Comparison of ENCODE assay signal across 12 cellular contexts in genomic region chr20:1373614-1374013, GRCh38. TPM values are rescaled to one million over a fixed set of nuclear protein-coding genes. Genes with fewer than 3 reads are reported as not detected.
DNase-seq lines count a peak whose midpoint lies in the region; ATAC-seq, FAIRE-seq and TF ChIP-seq lines count a peak whose summit lies in the region.
"Had no signal": no experiment of that assay in that cellular context is flagged by ENCODE, and none has a peak within 500 bp of the region (broad histone marks: within the 10 kb centered on the region; RNA-seq: fewer than 3 reads in every experiment).

No MANE protein-coding gene starts in this region.

- H3K36me3 ChIP-seq in ACC112 (ENCODE audit: insufficient read depth, low read length) (0 out of 2 replicates have a peak, but pooled peaks cover 9% of the 10 kb centered on the region), pancreas (peaks cover 0 to 7% (median 0%) of the 10 kb centered on the region in 3 donors)
- peaks cover 43% of the 10 kb centered on the region for H3K36me3 ChIP-seq in CD8-positive, alpha-beta T cell (ENCODE audit: insufficient read depth, low read length)

- H3K9me3 ChIP-seq in CD8-positive, alpha-beta T cell (ENCODE audit: low read length) = no peaks in the 10 kb centered on the region
- H3K9me3 ChIP-seq in pancreas = no peaks in the 10 kb centered on the region

- H3K79me2 ChIP-seq in ACC112 (ENCODE audit: control insufficient read depth, insufficient read depth, low read length, unreplicated experiment) = peaks cover 78% of the 10 kb centered on the region

- no peaks in the 10 kb centered on the region for H3K9me3 Mint-ChIP-seq in CD8-positive, alpha-beta T cell
- H3K9me3 Mint-ChIP-seq in naive thymus-derived CD8-positive, alpha-beta T cell = no peaks in the 10 kb centered on the region
- H3K9me3 Mint-ChIP-seq in WTC11 = no peaks in the 10 kb centered on the region
- H3K9me3 Mint-ChIP-seq: CD8-positive, alpha-beta memory T cell had no signal

- no peak overlapping the region for H3K4me3 Mint-ChIP-seq in CD8-positive, alpha-beta T cell
- peak overlapping the region in 2 of 10 donors; percentile 12 to 69 for H3K4me3 Mint-ChIP-seq in naive thymus-derived CD8-positive, alpha-beta T cell
- H3K4me3 Mint-ChIP-seq in WTC11 = no peak overlapping the region
- H3K4me3 Mint-ChIP-seq: CD8-positive, alpha-beta memory T cell had no signal

- H3K36me3 Mint-ChIP-seq in CD8-positive, alpha-beta T cell = peaks cover 91% of the 10 kb centered on the region
- H3K36me3 Mint-ChIP-seq in naive thymus-derived CD8-positive, alpha-beta T cell = peaks cover 0 to 72% (median 8%) of the 10 kb centered on the region in 3 donors
- H3K36me3 Mint-ChIP-seq in WTC11 = peaks cover 25% of the 10 kb centered on the region

- no peak for TF ChIP-seq CTCF in CD8-positive, alpha-beta T cell (IDR thresholded peaks at IDR 0.05)
- TF ChIP-seq CTCF in WTC11 (IDR thresholded peaks at IDR 0.05) = no peak
- no peak for TF ChIP-seq CTCF in pancreas (IDR thresholded peaks at IDR 0.05)

- ATAC-seq in CD8-positive, alpha-beta T cell = no peak
- no peak for ATAC-seq in naive thymus-derived CD8-positive, alpha-beta T cell
- ATAC-seq in WTC11 = no peak
- no peak for ATAC-seq in pancreas
- ATAC-seq in sciatic nerve = no peak

- intact Hi-C loops in CD8-positive, alpha-beta T cell (cut with DNase I, micrococcal nuclease) = no loop called here
- intact Hi-C loops in pancreas (cut with DNase I) = no loop called here
- intact Hi-C loops in sciatic nerve (cut with DNase I) = no loop called here

- no peak for DNase-seq in CD8-positive, alpha-beta T cell
- no peak for DNase-seq in epithelial cell of prostate (ENCODE audit: low read depth, low spot score)
- DNase-seq in naive thymus-derived CD8-positive, alpha-beta T cell = no peak
- no peak for DNase-seq in T1000 (lab: John Stamatoyannopoulos, UW)
- no peak for DNase-seq in WTC11 (ENCODE audit: low spot score)
- DNase-seq in pancreas = no peak
- DNase-seq in sciatic nerve (ENCODE audit: low spot score) = no peak
- DNase-seq: CD8-positive, alpha-beta memory T cell; NCI-H146; NCI-H526 treated with DMSO at 0.1 percent for 48 hours had no signal

- POLR2A ChIA-PET in CD8-positive, alpha-beta T cell (lab: Charles Lee) = no interaction called here
- POLR2A ChIA-PET in naive thymus-derived CD8-positive, alpha-beta T cell (lab: Charles Lee) = no interaction called here
- POLR2A ChIA-PET in WTC11 (lab: Charles Lee) = no interaction called here

- no peaks in the 10 kb centered on the region for H3K27me3 ChIP-seq in ACC112 (ENCODE audit: insufficient read depth, low read length)
- no peaks in the 10 kb centered on the region for H3K27me3 ChIP-seq in CD8-positive, alpha-beta T cell (ENCODE audit: insufficient read depth, low read length)
- no peaks in the 10 kb centered on the region for H3K27me3 ChIP-seq in pancreas

- H3K4me3 ChIP-seq in ACC112 (ENCODE audit: low read depth, low read length) (no peak overlapping the region), pancreas (no peak overlapping the region)
- no peak overlapping the region for H3K4me3 ChIP-seq in CD8-positive, alpha-beta T cell (ENCODE audit: low read depth, low read length)

- H3K4me1 Mint-ChIP-seq in CD8-positive, alpha-beta T cell (ENCODE audit: low read depth) = peaks cover 68% of the 10 kb centered on the region
- H3K4me1 Mint-ChIP-seq in naive thymus-derived CD8-positive, alpha-beta T cell = peaks cover 44 to 71% (median 66%) of the 10 kb centered on the region in 4 donors
- peaks cover 31% of the 10 kb centered on the region for H3K4me1 Mint-ChIP-seq in WTC11

- H3K4me1 ChIP-seq in ACC112 (ENCODE audit: control insufficient read depth, insufficient read depth, low read length, unreplicated experiment) (peaks cover 70% of the 10 kb centered on the region), pancreas (peaks cover 0 to 21% (median 12%) of the 10 kb centered on the region in 3 donors)
- peaks cover 38% of the 10 kb centered on the region for H3K4me1 ChIP-seq in CD8-positive, alpha-beta T cell (ENCODE audit: insufficient read depth, low read length)

- H3K27ac Mint-ChIP-seq in CD8-positive, alpha-beta T cell = peak overlapping the region; percentile 63
- H3K27ac Mint-ChIP-seq in naive thymus-derived CD8-positive, alpha-beta T cell = peak overlapping the region in 8 of 10 donors; percentile 3 to 86 (median 70)
- H3K27ac Mint-ChIP-seq in WTC11 = no peak overlapping the region

- CTCF ChIA-PET in CD8-positive, alpha-beta T cell (lab: Charles Lee) = interaction anchor here (0.8 kb wide), 1 partner anchor 48 kb away, joined by 3 read pairs; no protein-coding TSS in a partner anchor
- CTCF ChIA-PET in WTC11 (lab: Charles Lee) = interaction anchor here (1.2 kb wide), 1 partner anchor 18 kb away, joined by 3 read pairs; no protein-coding TSS in a partner anchor

- H3K27ac ChIP-seq in ACC112 (ENCODE audit: low read depth, low read length) (peak overlapping the region; percentile 36; the same call in 1 of the 2 replicates), epithelial cell of prostate (peak overlapping the region; percentile 38), pancreas (no peak overlapping the region)
- no peak overlapping the region for H3K27ac ChIP-seq in CD8-positive, alpha-beta T cell (ENCODE audit: low read depth, low read length)

- H3K27me3 Mint-ChIP-seq in CD8-positive, alpha-beta T cell (ENCODE audit: low read depth) = no peaks in the 10 kb centered on the region
- H3K27me3 Mint-ChIP-seq in naive thymus-derived CD8-positive, alpha-beta T cell = no peaks in the 10 kb centered on the region
- H3K27me3 Mint-ChIP-seq in WTC11 (ENCODE audit: low read depth) = no peaks in the 10 kb centered on the region
- H3K27me3 Mint-ChIP-seq: CD8-positive, alpha-beta memory T cell had no signal

- no peak overlapping the region for H2AFZ ChIP-seq in ACC112 (ENCODE audit: low read length, unreplicated experiment)

- WGBS in pancreas, 2 donors = 43 to 62% methylated on average over 4 of the region's 4 CpGs

- FAIRE-seq in pancreas (lab: Jason Lieb, UNC) = no peak
- FAIRE-seq: bronchial epithelial cell had no signal

TF ChIP-seq in WTC11, 78 proteins besides CTCF, POLR2A, EP300 and RAD21 (continues in another document):
- TF ChIP-seq, protein P1, sequence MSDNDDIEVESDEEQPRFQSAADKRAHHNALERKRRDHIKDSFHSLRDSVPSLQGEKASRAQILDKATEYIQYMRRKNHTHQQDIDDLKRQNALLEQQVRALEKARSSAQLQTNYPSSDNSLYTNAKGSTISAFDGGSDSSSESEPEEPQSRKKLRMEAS (CRISPR knock-in tag; IDR thresholded peaks at IDR 0.05) = no peak
- TF ChIP-seq E2F1 (CRISPR knock-in tag; IDR thresholded peaks at IDR 0.05) (no peak), E2F4 (CRISPR knock-in tag; IDR thresholded peaks at IDR 0.05; ENCODE audit: borderline replicate concordance, low read depth) (no peak), ZNF219 (CRISPR knock-in tag; IDR thresholded peaks at IDR 0.05; ENCODE audit: borderline replicate concordance) (no peak), PREB (CRISPR knock-in tag; IDR thresholded peaks at IDR 0.05; ENCODE audit: borderline replicate concordance) (no peak), ZNF423 (CRISPR knock-in tag; IDR thresholded peaks at IDR 0.05) (no peak)
- TF ChIP-seq, protein P2, sequence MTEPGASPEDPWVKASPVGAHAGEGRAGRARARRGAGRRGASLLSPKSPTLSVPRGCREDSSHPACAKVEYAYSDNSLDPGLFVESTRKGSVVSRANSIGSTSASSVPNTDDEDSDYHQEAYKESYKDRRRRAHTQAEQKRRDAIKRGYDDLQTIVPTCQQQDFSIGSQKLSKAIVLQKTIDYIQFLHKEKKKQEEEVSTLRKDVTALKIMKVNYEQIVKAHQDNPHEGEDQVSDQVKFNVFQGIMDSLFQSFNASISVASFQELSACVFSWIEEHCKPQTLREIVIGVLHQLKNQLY (CRISPR knock-in tag; IDR thresholded peaks at IDR 0.05) = no peak

RNA-seq across cellular contexts. Expression of gene FKBP1A, which starts 19.2 kb away (rescaled TPM):
- 10 to 100 TPM; 34.0 to 36.8 TPM for total RNA-seq in CD8-positive, alpha-beta T cell
- 10 to 100 TPM; 79.0 to 79.4 TPM for total RNA-seq in naive thymus-derived CD8-positive, alpha-beta T cell
- 10 to 100 TPM; 47.2 to 50.4 (median 50.1) TPM for polyA plus RNA-seq in naive thymus-derived CD8-positive, alpha-beta T cell
- total RNA-seq in WTC11 (2021) = 197 to 218 TPM (median 201 TPM) in 3 replicates
- 100 to 1,000 TPM in 1 of 6 donors, 10 to 100 TPM in 5; 40.2 to 104 (median 67.3) TPM for total RNA-seq in pancreas
- polyA plus RNA-seq in pancreas = 10 to 100 TPM; 62.1 to 86.7 TPM
- 242 TPM for total RNA-seq in sciatic nerve

RNA-seq across cellular contexts. Expression of gene SDCBP2, which starts 44.7 kb away (rescaled TPM):
- 1 to 10 TPM; 1.2 TPM for total RNA-seq in CD8-positive, alpha-beta T cell
- total RNA-seq in naive thymus-derived CD8-positive, alpha-beta T cell = 1 to 10 TPM; 2.7 to 3.3 TPM
- polyA plus RNA-seq in naive thymus-derived CD8-positive, alpha-beta T cell = 1 to 10 TPM in 1 of 3 donors, under 1 TPM in 2; 0.81 to 1.5 (median 0.98) TPM
- 2.5 to 3.3 TPM (median 2.6 TPM) in 3 replicates for total RNA-seq in WTC11 (2021)
- total RNA-seq in pancreas = 10 to 100 TPM in 3 of 6 donors, 1 to 10 TPM in 3; 4.7 to 14.8 (median 9.3) TPM
- 10 to 100 TPM; 13.8 to 23.8 TPM for polyA plus RNA-seq in pancreas
- 5.9 TPM for total RNA-seq in sciatic nerve

Comparison
In these comparisons a context has a peak if more than half of its experiments do, and no peak if none do; other contexts are left out.
1. H3K27ac ChIP-seq: peak in ACC112 (single experiment) and epithelial cell of prostate (single experiment); none in CD8-positive, alpha-beta T cell (single experiment) and pancreas (0 of 4).